ENCODE assay signal across 21 cellular contexts in genomic region chr2:236045264-236046235, GRCh38.
DNase-seq lines count a peak whose midpoint lies in the region; ATAC-seq, FAIRE-seq and TF ChIP-seq lines count a peak whose summit lies in the region.
"Had no signal": no experiment of that assay in that cellular context is flagged by ENCODE, and none has a peak within 500 bp of the region (broad histone marks: within the 10 kb centered on the region; RNA-seq: fewer than 3 reads in every experiment).

No MANE protein-coding gene starts in this region.

- POLR2A ChIA-PET in MCF 10A (lab: Yijun Ruan, JAX): no interaction called here
- POLR2A ChIA-PET in activated CD8-positive, alpha-beta T cell treated with anti-CD3 and anti-CD28 coated beads, Interleukin-2, amount 10 ng/mL, durations not matched to agents 7 days and 5 days (lab: Charles Lee): no interaction called here

- no peaks in the 10 kb centered on the region for H3K36me3 ChIP-seq in breast epithelium
- H3K36me3 ChIP-seq in RWPE2 (ENCODE audit: low read depth): peaks cover 19% of the 10 kb centered on the region
- H3K36me3 ChIP-seq in keratinocyte (ENCODE audit: control insufficient read depth in 2 of 2, extremely low read depth in 1 of 2, insufficient read depth in 2 of 2, low read length in 2 of 2): peaks cover 3 to 7% of the 10 kb centered on the region in 2 experiments
- no peaks in the 10 kb centered on the region for H3K36me3 ChIP-seq in aorta (ENCODE audit: control insufficient read depth in 1 of 2, insufficient read depth in 2 of 2, low read length in 1 of 2)
- H3K36me3 ChIP-seq in HAP-1 (replicated peaks): no peaks in the 10 kb centered on the region

- peak; percentile 44 for DNase-seq in MCF 10A (ENCODE audit: unreplicated experiment)
- DNase-seq in breast epithelium (ENCODE audit: low spot score in 2 of 2): no peak
- DNase-seq in RWPE2 (ENCODE audit: low spot score): no peak
- DNase-seq in keratinocyte (ENCODE audit: low read depth, low spot score): no peak
- no peak for DNase-seq in aorta
- no peak for DNase-seq in NCI-H526 treated with DMSO at 0.1 percent for 48 hours (lab: John Stamatoyannopoulos, UW)
- DNase-seq in activated CD8-positive, alpha-beta T cell treated with anti-CD3 and anti-CD28 coated beads, Interleukin-2, amount 10 ng/mL, durations not matched to agents 7 days and 5 days: no peak
- DNase-seq in HAP-1 (ENCODE audit: low spot score in 2 of 2): no peak
- DNase-seq: activated CD8-positive, alpha-beta memory T cell treated with anti-CD3 and anti-CD28 coated beads for 24 hours; activated naive CD4-positive, alpha-beta T cell treated with Interleukin-2 at 50 U/mL for 16 hours; activated T-cell treated with anti-CD3 and anti-CD28 coated beads, Interleukin-2, amount 50 U/mL, for 4 hours; amniotic stem cell; dorsolateral prefrontal cortex; NCI-H2029; RPMI8226; stimulated activated CD4-positive, alpha-beta T cell treated with anti-CD3 and anti-CD28 coated beads, Interleukin-12 subunit alpha, Interleukin-12 subunit beta, amount 100 ng/mL, for 4 hours; substantia nigra had no signal

- TF ChIP-seq CTCF in MCF 10A (IDR thresholded peaks at IDR 0.05; ENCODE audit: unreplicated experiment) (no peak), breast epithelium (IDR thresholded peaks at IDR 0.05) (no peak), RWPE2 (IDR thresholded peaks at IDR 0.05; ENCODE audit: poor library complexity, severe bottlenecking) (no peak), keratinocyte (optimal IDR thresholded peaks at IDR 0.05 in 1 of 3, IDR thresholded peaks at IDR 0.05 in 1 of 3, conservative IDR thresholded peaks at IDR 0.05 in 1 of 3; ENCODE audit: extremely low read depth in 1 of 3, insufficient read depth in 2 of 3, low read length in 3 of 3) (no peak)

- FAIRE-seq in keratinocyte (lab: Jason Lieb, UNC): peak; percentile 90
- FAIRE-seq: frontal cortex, G401.6 had no signal

- H3K36me3 Mint-ChIP-seq in MCF 10A (ENCODE audit: insufficient read depth, unreplicated experiment): peaks cover 44% of the 10 kb centered on the region
- no peaks in the 10 kb centered on the region for H3K36me3 Mint-ChIP-seq in activated CD8-positive, alpha-beta T cell treated with anti-CD3 and anti-CD28 coated beads, Interleukin-2, amount 10 ng/mL, durations not matched to agents 7 days and 5 days (ENCODE audit: low read depth)

- H3K4me1 Mint-ChIP-seq in MCF 10A (ENCODE audit: insufficient read depth, unreplicated experiment): peaks cover 10% of the 10 kb centered on the region
- peaks cover 5% of the 10 kb centered on the region for H3K4me1 Mint-ChIP-seq in activated CD8-positive, alpha-beta T cell treated with anti-CD3 and anti-CD28 coated beads, Interleukin-2, amount 10 ng/mL, durations not matched to agents 7 days and 5 days (ENCODE audit: low read depth)

- in situ Hi-C loops in HAP-1 (cut with MboI; ENCODE audit: low sequenced_read_pairs): no loop called here

- WGBS in aorta, 2 donors: 86 to 88% methylated on average over 25 of the region's 25 CpGs

- H3K9me3 ChIP-seq in breast epithelium (no peaks in the 10 kb centered on the region), RWPE2 (ENCODE audit: severe bottlenecking) (no peaks in the 10 kb centered on the region), keratinocyte (ENCODE audit: control insufficient read depth, low read depth, low read length) (no peaks in the 10 kb centered on the region), aorta (ENCODE audit: control insufficient read depth, low read length) (no peaks in the 10 kb centered on the region), HAP-1 (no peaks in the 10 kb centered on the region)

- TF ChIP-seq POLR2A in breast epithelium (IDR thresholded peaks at IDR 0.05): no peak

- no peaks in the 10 kb centered on the region for H3K9me3 Mint-ChIP-seq in MCF 10A (ENCODE audit: unreplicated experiment)
- no peaks in the 10 kb centered on the region for H3K9me3 Mint-ChIP-seq in activated CD8-positive, alpha-beta T cell treated with anti-CD3 and anti-CD28 coated beads, Interleukin-2, amount 10 ng/mL, durations not matched to agents 7 days and 5 days (ENCODE audit: insufficient read depth)
- H3K9me3 Mint-ChIP-seq: activated T-cell treated with anti-CD3 and anti-CD28 coated beads, Interleukin-2, amount 50 U/mL, for 4 hours had no signal

- H3K27me3 ChIP-seq in breast epithelium (no peaks in the 10 kb centered on the region), RWPE2 (ENCODE audit: insufficient read depth, poor library complexity, severe bottlenecking) (no peaks in the 10 kb centered on the region), keratinocyte (ENCODE audit: control insufficient read depth, extremely low read depth, insufficient read depth, low read length) (no peaks in the 10 kb centered on the region), aorta (ENCODE audit: control insufficient read depth in 1 of 2, insufficient read depth in 2 of 2, low read length in 1 of 2) (no peaks in the 10 kb centered on the region), HAP-1 (ENCODE audit: low read depth) (no peaks in the 10 kb centered on the region)
- H3K27me3 ChIP-seq: dorsolateral prefrontal cortex had no signal

- H3K27me3 Mint-ChIP-seq in MCF 10A (ENCODE audit: insufficient read depth, unreplicated experiment): no peaks in the 10 kb centered on the region
- no peaks in the 10 kb centered on the region for H3K27me3 Mint-ChIP-seq in activated CD8-positive, alpha-beta T cell treated with anti-CD3 and anti-CD28 coated beads, Interleukin-2, amount 10 ng/mL, durations not matched to agents 7 days and 5 days (ENCODE audit: low read depth)

- H3K4me1 ChIP-seq in breast epithelium (no peaks in the 10 kb centered on the region), RWPE2 (ENCODE audit: insufficient read depth, poor library complexity, severe bottlenecking) (peaks cover 23% of the 10 kb centered on the region), keratinocyte (ENCODE audit: control insufficient read depth, extremely low read depth, insufficient read depth, low read length) (peaks cover 23% of the 10 kb centered on the region), aorta (ENCODE audit: control insufficient read depth in 1 of 2, insufficient read depth in 2 of 2, low read length in 2 of 2) (no peaks in the 10 kb centered on the region), HAP-1 (no peaks in the 10 kb centered on the region)

- H3K27ac Mint-ChIP-seq in MCF 10A (ENCODE audit: low read depth, unreplicated experiment): no peak overlapping the region
- H3K27ac Mint-ChIP-seq in activated CD8-positive, alpha-beta T cell treated with anti-CD3 and anti-CD28 coated beads, Interleukin-2, amount 10 ng/mL, durations not matched to agents 7 days and 5 days: no peak overlapping the region

- H3K4me2 ChIP-seq in keratinocyte (ENCODE audit: control insufficient read depth, extremely low read depth, insufficient read depth, low read depth, low read length): no peak overlapping the region

- H4K20me1 ChIP-seq in keratinocyte (ENCODE audit: control insufficient read depth, extremely low read depth, insufficient read depth, low read length): no peaks in the 10 kb centered on the region

- H3K9ac ChIP-seq in keratinocyte (ENCODE audit: control insufficient read depth, extremely low read depth, insufficient read depth, low read length): no peak overlapping the region

- no peaks in the 10 kb centered on the region for H3K9me1 ChIP-seq in keratinocyte (ENCODE audit: control insufficient read depth, extremely low read depth, insufficient read depth, low read length)

- H3K4me3 Mint-ChIP-seq in MCF 10A (ENCODE audit: unreplicated experiment): no peak overlapping the region
- no peak overlapping the region for H3K4me3 Mint-ChIP-seq in activated CD8-positive, alpha-beta T cell treated with anti-CD3 and anti-CD28 coated beads, Interleukin-2, amount 10 ng/mL, durations not matched to agents 7 days and 5 days
- H3K4me3 Mint-ChIP-seq: activated T-cell treated with anti-CD3 and anti-CD28 coated beads, Interleukin-2, amount 50 U/mL, for 4 hours had no signal

- intact Hi-C loops in MCF 10A (cut with micrococcal nuclease): no loop called here
- intact Hi-C loops in breast epithelium (cut with DNase I; ENCODE audit: low total_unique reads): no loop called here
- intact Hi-C loops in aorta (cut with DNase I): no loop called here

- no TSS peak for BruUV-seq in MCF 10A (replicated peaks; lab: Mats Ljungman, UMichigan)

- no peak overlapping the region for H2AFZ ChIP-seq in keratinocyte (ENCODE audit: control insufficient read depth, low read length)

- H3K4me3 ChIP-seq in breast epithelium (no peak overlapping the region), RWPE2 (ENCODE audit: severe bottlenecking) (no peak overlapping the region), keratinocyte (ENCODE audit: control insufficient read depth in 2 of 3, extremely low read depth in 1 of 3, insufficient read depth in 2 of 3, low read depth in 1 of 3, low read length in 3 of 3) (no peak overlapping the region), aorta (ENCODE audit: low read length in 2 of 2) (no peak overlapping the region), HAP-1 (no peak overlapping the region)
- H3K4me3 ChIP-seq: dorsolateral prefrontal cortex had no signal

- H3K27ac ChIP-seq in breast epithelium: no peak overlapping the region
- no peak overlapping the region for H3K27ac ChIP-seq in RWPE2 (ENCODE audit: poor library complexity, severe bottlenecking)
- no peak overlapping the region for H3K27ac ChIP-seq in keratinocyte (ENCODE audit: control insufficient read depth, insufficient read depth, low read length)
- H3K27ac ChIP-seq in aorta (ENCODE audit: low read depth in 1 of 2, low read length in 2 of 2): no peak overlapping the region
- H3K27ac ChIP-seq: dorsolateral prefrontal cortex, HL-60 had no signal

- no peaks in the 10 kb centered on the region for H3K79me2 ChIP-seq in keratinocyte (ENCODE audit: control insufficient read depth, insufficient read depth, low read length)

- ATAC-seq in RWPE2 (ENCODE audit: low read depth) (peak; percentile 70), aorta (ENCODE audit: low FRiP score) (peak; percentile 8)
- ATAC-seq in activated CD8-positive, alpha-beta T cell treated with anti-CD3 and anti-CD28 coated beads, Interleukin-2, amount 10 ng/mL, durations not matched to agents 7 days and 5 days: no peak
- ATAC-seq: activated CD4-positive, CD25-positive, alpha-beta regulatory T cell treated with anti-CD3 and anti-CD28 coated beads, Interleukin-2, amount 50 U/mL, for 24 hours; activated T-cell treated with anti-CD3 and anti-CD28 coated beads, Interleukin-2, amount 50 U/mL, for 4 hours had no signal

- dilution Hi-C loops in keratinocyte (cut with MboI; ENCODE audit: extremely low pct_ligation_motif_present, low sequenced_read_pairs): no loop called here

- CTCF ChIA-PET in MCF 10A (lab: Yijun Ruan, JAX): interaction anchor here (0.6 to 0.7 kb wide), 2 partner anchors 21 to 29 kb away, joined by 3 read pairs; no protein-coding TSS in a partner anchor
- CTCF ChIA-PET in activated CD8-positive, alpha-beta T cell treated with anti-CD3 and anti-CD28 coated beads, Interleukin-2, amount 10 ng/mL, durations not matched to agents 7 days and 5 days (lab: Charles Lee): no interaction called here
